Comparison of ENCODE assay signal across 15 cellular contexts in the genomic region with DNA sequence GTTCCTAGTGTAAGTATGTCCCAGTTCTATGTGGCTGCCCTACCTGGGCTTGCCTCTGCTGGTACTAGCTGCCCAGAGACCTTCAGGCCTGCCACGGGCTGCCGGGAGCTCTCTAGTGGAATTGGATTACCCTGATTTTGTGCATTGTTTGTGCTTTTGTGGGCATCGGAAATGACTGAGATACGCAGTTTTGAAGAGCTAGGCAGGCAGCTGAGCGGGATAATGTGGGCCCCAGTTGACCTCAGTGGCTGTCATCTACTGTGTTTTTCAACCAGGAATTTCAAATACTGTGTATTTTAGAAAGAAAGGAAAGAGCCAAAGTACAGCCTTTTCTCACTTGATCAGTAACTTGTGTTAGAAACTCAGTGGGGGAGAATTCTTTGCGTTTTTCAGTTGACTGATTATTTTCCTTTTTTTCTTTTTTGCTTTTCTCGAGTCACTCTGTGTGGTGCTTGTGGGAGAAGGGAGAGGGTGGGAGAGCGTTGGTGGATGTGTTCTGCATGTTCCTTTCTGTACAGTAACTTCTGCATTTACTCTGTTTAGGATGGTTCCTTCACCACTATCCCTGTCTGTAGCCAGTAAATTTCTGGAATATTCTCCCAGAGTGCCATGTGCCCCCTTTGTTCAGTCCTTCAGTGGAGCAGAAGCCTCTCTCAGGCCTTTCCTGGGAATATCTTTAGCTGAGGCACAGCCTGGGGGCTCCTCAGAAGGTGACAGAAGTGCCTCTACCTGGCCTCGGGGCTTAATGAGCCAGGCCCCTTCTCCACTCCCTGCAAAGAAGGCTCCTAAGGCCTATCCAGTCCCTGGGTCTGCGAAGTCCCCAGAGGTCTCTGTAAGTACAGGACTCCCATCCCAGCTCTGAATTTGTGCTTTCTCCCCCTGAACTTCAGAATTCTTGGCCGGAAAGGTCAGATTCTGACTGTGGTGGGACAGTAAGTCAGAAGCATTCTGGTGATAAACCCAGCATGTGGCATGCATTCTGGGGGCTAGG. TPM values are rescaled to one million over a fixed set of nuclear protein-coding genes. Genes with fewer than 3 reads are reported as not detected.
DNase-seq lines count a peak whose midpoint lies in the region; ATAC-seq, FAIRE-seq and TF ChIP-seq lines count a peak whose summit lies in the region.
"Had no signal": no experiment of that assay in that cellular context is flagged by ENCODE, and none has a peak within 500 bp of the region (broad histone marks: within the 10 kb centered on the region; RNA-seq: fewer than 3 reads in every experiment).

No MANE protein-coding gene starts in this region.

- H2AFZ ChIP-seq in H9 (ENCODE audit: low read length) (no peak overlapping the region), keratinocyte (ENCODE audit: control insufficient read depth, low read length) (no peak overlapping the region)

- H3K36me3 Mint-ChIP-seq in H9 (ENCODE audit: insufficient read depth in 1 of 3, low read depth in 3 of 3): peaks cover 1 to 9% (median 4%) of the 10 kb centered on the region in 3 experiments; a peak in 3 of 7 replicates

- H3K4me2 ChIP-seq in H9 (ENCODE audit: insufficient read depth, insufficient read length, low read length): no peak overlapping the region
- peak overlapping the region; percentile 31 for H3K4me2 ChIP-seq in keratinocyte (ENCODE audit: control insufficient read depth, extremely low read depth, insufficient read depth, low read depth, low read length)

- TF ChIP-seq CTCF in H9 (conservative IDR thresholded peaks at IDR 0.05): no peak
- TF ChIP-seq CTCF in keratinocyte (optimal IDR thresholded peaks at IDR 0.05 in 1 of 3, IDR thresholded peaks at IDR 0.05 in 1 of 3, conservative IDR thresholded peaks at IDR 0.05 in 1 of 3; ENCODE audit: extremely low read depth in 1 of 3, insufficient read depth in 2 of 3, low read length in 3 of 3): no peak

- no peak overlapping the region for H3K18ac ChIP-seq in H9 (ENCODE audit: insufficient read length, low read depth, low read length)

- no peak overlapping the region for H3K4ac ChIP-seq in H9 (ENCODE audit: low read depth, low read length)

- H3K27me3 Mint-ChIP-seq in H9 (ENCODE audit: low read depth): no peaks in the 10 kb centered on the region; the same call in 1 of the 2 replicates
- H3K27me3 Mint-ChIP-seq: IgD-negative memory B cell had no signal

- H3K79me2 ChIP-seq in H9 (ENCODE audit: insufficient read depth, low read length): no peaks in the 10 kb centered on the region
- no peaks in the 10 kb centered on the region for H3K79me2 ChIP-seq in keratinocyte (ENCODE audit: control insufficient read depth, insufficient read depth, low read length)

- no peaks in the 10 kb centered on the region for H4K20me1 ChIP-seq in H9 (ENCODE audit: control insufficient read depth, insufficient read depth, insufficient read length)
- H4K20me1 ChIP-seq in keratinocyte (ENCODE audit: control insufficient read depth, extremely low read depth, insufficient read depth, low read length): no peaks in the 10 kb centered on the region

- peak overlapping the region in 1 of 3 experiments; percentile 90; a peak in 2 of 7 replicates for H3K27ac Mint-ChIP-seq in H9
- H3K27ac Mint-ChIP-seq: IgD-negative memory B cell had no signal

- H3K9me1 ChIP-seq in keratinocyte (ENCODE audit: control insufficient read depth, extremely low read depth, insufficient read depth, low read length): no peaks in the 10 kb centered on the region

- H3K27ac ChIP-seq in H9 (ENCODE audit: insufficient read length, low read depth, low read length) (no peak overlapping the region), keratinocyte (ENCODE audit: control insufficient read depth, insufficient read depth, low read length) (peak overlapping the region; percentile 57)

- H3K9ac ChIP-seq in H9 (ENCODE audit: extremely low read depth, insufficient read length, low read length) (no peak overlapping the region), keratinocyte (ENCODE audit: control insufficient read depth, extremely low read depth, insufficient read depth, low read length) (peak overlapping the region; percentile 41)

- no peak overlapping the region for H3K4me3 ChIP-seq in keratinocyte (ENCODE audit: control insufficient read depth in 2 of 3, extremely low read depth in 1 of 3, insufficient read depth in 2 of 3, low read depth in 1 of 3, low read length in 3 of 3)

- no peak overlapping the region for H2BK120ac ChIP-seq in H9 (ENCODE audit: low read depth, low read length, poor library complexity, severe bottlenecking)

- H4K5ac ChIP-seq in H9 (ENCODE audit: insufficient read length, low read depth, low read length): no peak overlapping the region

- no peak overlapping the region for H3K56ac ChIP-seq in H9 (ENCODE audit: insufficient read length, low read depth, low read length)

- H3K9me3 Mint-ChIP-seq in H9: no peaks in the 10 kb centered on the region; a peak in 1 of 5 replicates

- H3K14ac ChIP-seq in H9 (ENCODE audit: insufficient read depth, low read length): no peak overlapping the region

- peaks cover under 1 to 7% of the 10 kb centered on the region in 2 experiments for H3K36me3 ChIP-seq in keratinocyte (ENCODE audit: control insufficient read depth in 2 of 2, extremely low read depth in 1 of 2, insufficient read depth in 2 of 2, low read length in 2 of 2)

- DNase-seq in H9 (no peak), amniotic epithelial cell (ENCODE audit: low read depth) (peak; percentile 51), keratinocyte (ENCODE audit: low read depth, low spot score) (no peak), retina (peak; percentile 14)
- DNase-seq in stimulated activated CD4-positive, alpha-beta T cell treated with anti-CD3 and anti-CD28 coated beads, Interleukin-1b, Interleukin-23, amount 100 ng/mL, for 48 hours: no peak
- no peak for DNase-seq in activated CD4-positive, alpha-beta T cell treated with anti-CD3 and anti-CD28 coated beads, Interleukin-2, amount 50 U/mL, for 4 hours
- DNase-seq: activated T-cell treated with anti-CD3 and anti-CD28 coated beads, Interleukin-2, amount 50 U/mL, for 1 hour; WERI-Rb-1 had no signal

- no peak overlapping the region for H2BK5ac ChIP-seq in H9 (ENCODE audit: insufficient read length, low read length)

- no peak overlapping the region for H2BK15ac ChIP-seq in H9 (ENCODE audit: low read depth, low read length)

- peaks cover 20 to 22% of the 10 kb centered on the region in 2 experiments for H3K4me1 Mint-ChIP-seq in H9

- WGBS in H9 (ENCODE audit: extremely low coverage, insufficient read length, low lambda C conversion rate): no CpG with 5 or more reads among the region's 11 CpGs

- H3K4me1 ChIP-seq in H9 (ENCODE audit: insufficient read depth, low read length) (0 out of 2 replicates have a peak, but pooled peaks cover 2% of the 10 kb centered on the region), keratinocyte (ENCODE audit: control insufficient read depth, extremely low read depth, insufficient read depth, low read length) (peaks cover 37% of the 10 kb centered on the region)

- H3K23me2 ChIP-seq in H9 (ENCODE audit: insufficient read length, low read depth, low read length, poor library complexity, severe bottlenecking): no peaks in the 10 kb centered on the region

- no peak overlapping the region for H2BK20ac ChIP-seq in H9 (ENCODE audit: low read depth, low read length, poor library complexity, severe bottlenecking)

- dilution Hi-C loops in keratinocyte (cut with MboI; ENCODE audit: extremely low pct_ligation_motif_present, low sequenced_read_pairs): loop anchor here (25.0 kb wide), 1 partner anchor 88 kb away; no protein-coding TSS in a partner anchor

- H4K91ac ChIP-seq in H9 (ENCODE audit: insufficient read length, low read depth, low read length): peak overlapping the region; percentile 3

- FAIRE-seq in keratinocyte (lab: Jason Lieb, UNC): no peak
- FAIRE-seq: H54 had no signal

- no peak overlapping the region for H3K4me3 Mint-ChIP-seq in H9

- H3K27me3 ChIP-seq in H9 (ENCODE audit: insufficient read depth, low read length): no peaks in the 10 kb centered on the region
- H3K27me3 ChIP-seq in keratinocyte (ENCODE audit: control insufficient read depth, extremely low read depth, insufficient read depth, low read length): no peaks in the 10 kb centered on the region

- H2BK12ac ChIP-seq in H9 (ENCODE audit: insufficient read length, low read depth, low read length): no peak overlapping the region

- H4K8ac ChIP-seq in H9 (replicated peaks; ENCODE audit: insufficient read length, low read depth, low read length): no peak overlapping the region

- no peak for ATAC-seq in GM21360 (IDR thresholded peaks at IDR 0.05; ENCODE audit: unreplicated experiment)
- no peak for ATAC-seq in HG03571 (IDR thresholded peaks at IDR 0.05; ENCODE audit: unreplicated experiment)

- H3T11ph ChIP-seq in H9 (ENCODE audit: low read length): no peak overlapping the region

- H3K9me3 ChIP-seq in H9 (ENCODE audit: control insufficient read depth, low read depth, low read length) (no peaks in the 10 kb centered on the region), keratinocyte (ENCODE audit: control insufficient read depth, low read depth, low read length) (no peaks in the 10 kb centered on the region)

- H3K23ac ChIP-seq in H9 (ENCODE audit: insufficient read length, low read depth, low read length): no peak overlapping the region

- no peaks in the 10 kb centered on the region for H3K79me1 ChIP-seq in H9 (ENCODE audit: insufficient read depth, low read depth, low read length, poor library complexity, severe bottlenecking)

- no peak overlapping the region for H2AK5ac ChIP-seq in H9 (ENCODE audit: insufficient read length, low read length)

RNA-seq across cellular contexts. Expression of gene SLC12A3, which starts 15.0 kb away (rescaled TPM):
- total RNA-seq in H9 (2021): not detected in 2 replicates
- 0.01 TPM in 1 of 3 replicates, not detected in the others for polyA plus RNA-seq in keratinocyte
- not detected for polyA plus RNA-seq in keratinocyte (2011; ENCODE audit: low read depth)
- 0.13 TPM in 1 of 2 replicates, not detected in the other for polyA plus RNA-seq in keratinocyte (2011; cell fraction: cytosol; rRNA removed)
- polyA plus RNA-seq in keratinocyte (2011; cell fraction: nucleus; rRNA removed): not detected in 2 replicates
- polyA plus RNA-seq in keratinocyte (2012; ENCODE audit: low replicate concordance): not detected in 2 replicates
- polyA minus RNA-seq in keratinocyte: 0.07 to 0.49 TPM in 2 of 3 replicates, not detected in the other
- 1.7 TPM for polyA minus RNA-seq in keratinocyte (2011; cell fraction: cytosol; rRNA and poly(A)+ RNA removed)
- polyA minus RNA-seq in keratinocyte (2011; cell fraction: nucleus; rRNA and poly(A)+ RNA removed): 0.21 and 0.31 TPM in 2 replicates
- total RNA-seq: Calu3, cardiac septum, mesenteric fat pad had no signal

Comparison
In these comparisons a context has a peak if more than half of its experiments do, and no peak if none do; other contexts are left out.
1. DNase-seq: peak in amniotic epithelial cell (single experiment) and retina (single experiment); none in H9 (single experiment), keratinocyte (single experiment), stimulated activated CD4-positive, alpha-beta T cell treated with anti-CD3 and anti-CD28 coated beads, Interleukin-1b, Interleukin-23, amount 100 ng/mL, for 48 hours (single experiment) and activated CD4-positive, alpha-beta T cell treated with anti-CD3 and anti-CD28 coated beads, Interleukin-2, amount 50 U/mL, for 4 hours (0 of 2).